In the genomic region with DNA sequence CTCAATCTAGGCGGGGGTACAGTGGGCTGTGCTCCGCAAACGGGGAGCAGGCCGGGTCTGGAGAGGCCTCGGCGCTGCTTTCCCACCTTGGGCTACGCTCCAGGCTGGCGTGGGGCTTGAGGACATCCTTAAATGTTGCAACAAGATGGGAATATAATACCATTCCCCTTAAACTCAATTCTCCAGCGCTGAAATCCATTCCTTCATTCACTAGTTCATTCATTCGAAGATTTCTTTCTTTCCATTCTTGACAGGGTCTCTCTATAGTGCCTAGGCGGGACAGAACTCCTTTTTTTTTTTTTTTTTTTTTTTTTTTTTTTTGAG, we compare ENCODE assay signal across 1 cellular context.
TF ChIP-seq lines count a peak whose summit lies in the region.

No MANE protein-coding gene starts in this region.

TF ChIP-seq in WTC11, 78 proteins besides CTCF, POLR2A, EP300 and RAD21 (continued from another document):
- TF ChIP-seq, protein P1, sequence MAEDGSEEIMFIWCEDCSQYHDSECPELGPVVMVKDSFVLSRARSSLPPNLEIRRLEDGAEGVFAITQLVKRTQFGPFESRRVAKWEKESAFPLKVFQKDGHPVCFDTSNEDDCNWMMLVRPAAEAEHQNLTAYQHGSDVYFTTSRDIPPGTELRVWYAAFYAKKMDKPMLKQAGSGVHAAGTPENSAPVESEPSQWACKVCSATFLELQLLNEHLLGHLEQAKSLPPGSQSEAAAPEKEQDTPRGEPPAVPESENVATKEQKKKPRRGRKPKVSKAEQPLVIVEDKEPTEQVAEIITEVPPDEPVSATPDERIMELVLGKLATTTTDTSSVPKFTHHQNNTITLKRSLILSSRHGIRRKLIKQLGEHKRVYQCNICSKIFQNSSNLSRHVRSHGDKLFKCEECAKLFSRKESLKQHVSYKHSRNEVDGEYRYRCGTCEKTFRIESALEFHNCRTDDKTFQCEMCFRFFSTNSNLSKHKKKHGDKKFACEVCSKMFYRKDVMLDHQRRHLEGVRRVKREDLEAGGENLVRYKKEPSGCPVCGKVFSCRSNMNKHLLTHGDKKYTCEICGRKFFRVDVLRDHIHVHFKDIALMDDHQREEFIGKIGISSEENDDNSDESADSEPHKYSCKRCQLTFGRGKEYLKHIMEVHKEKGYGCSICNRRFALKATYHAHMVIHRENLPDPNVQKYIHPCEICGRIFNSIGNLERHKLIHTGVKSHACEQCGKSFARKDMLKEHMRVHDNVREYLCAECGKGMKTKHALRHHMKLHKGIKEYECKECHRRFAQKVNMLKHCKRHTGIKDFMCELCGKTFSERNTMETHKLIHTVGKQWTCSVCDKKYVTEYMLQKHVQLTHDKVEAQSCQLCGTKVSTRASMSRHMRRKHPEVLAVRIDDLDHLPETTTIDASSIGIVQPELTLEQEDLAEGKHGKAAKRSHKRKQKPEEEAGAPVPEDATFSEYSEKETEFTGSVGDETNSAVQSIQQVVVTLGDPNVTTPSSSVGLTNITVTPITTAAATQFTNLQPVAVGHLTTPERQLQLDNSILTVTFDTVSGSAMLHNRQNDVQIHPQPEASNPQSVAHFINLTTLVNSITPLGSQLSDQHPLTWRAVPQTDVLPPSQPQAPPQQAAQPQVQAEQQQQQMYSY (CRISPR knock-in tag; IDR thresholded peaks at IDR 0.05), result no peak
- no peak for TF ChIP-seq ZNF423 (CRISPR knock-in tag; IDR thresholded peaks at IDR 0.05)
- no peak for TF ChIP-seq CREM (CRISPR knock-in tag; IDR thresholded peaks at IDR 0.05)
- TF ChIP-seq SOX15 (CRISPR knock-in tag; IDR thresholded peaks at IDR 0.05), result no peak
- TF ChIP-seq FOXK1 (CRISPR knock-in tag; IDR thresholded peaks at IDR 0.05), result no peak
- no peak for TF ChIP-seq ZNF219 (CRISPR knock-in tag; IDR thresholded peaks at IDR 0.05; ENCODE audit: borderline replicate concordance)
- no peak for TF ChIP-seq MYBL2 (CRISPR knock-in tag; IDR thresholded peaks at IDR 0.05)
- TF ChIP-seq ZBTB21 (CRISPR knock-in tag; IDR thresholded peaks at IDR 0.05; ENCODE audit: borderline replicate concordance), result no peak
- TF ChIP-seq ESRRA (CRISPR knock-in tag; IDR thresholded peaks at IDR 0.05; ENCODE audit: borderline replicate concordance), result no peak
- TF ChIP-seq, protein P2, sequence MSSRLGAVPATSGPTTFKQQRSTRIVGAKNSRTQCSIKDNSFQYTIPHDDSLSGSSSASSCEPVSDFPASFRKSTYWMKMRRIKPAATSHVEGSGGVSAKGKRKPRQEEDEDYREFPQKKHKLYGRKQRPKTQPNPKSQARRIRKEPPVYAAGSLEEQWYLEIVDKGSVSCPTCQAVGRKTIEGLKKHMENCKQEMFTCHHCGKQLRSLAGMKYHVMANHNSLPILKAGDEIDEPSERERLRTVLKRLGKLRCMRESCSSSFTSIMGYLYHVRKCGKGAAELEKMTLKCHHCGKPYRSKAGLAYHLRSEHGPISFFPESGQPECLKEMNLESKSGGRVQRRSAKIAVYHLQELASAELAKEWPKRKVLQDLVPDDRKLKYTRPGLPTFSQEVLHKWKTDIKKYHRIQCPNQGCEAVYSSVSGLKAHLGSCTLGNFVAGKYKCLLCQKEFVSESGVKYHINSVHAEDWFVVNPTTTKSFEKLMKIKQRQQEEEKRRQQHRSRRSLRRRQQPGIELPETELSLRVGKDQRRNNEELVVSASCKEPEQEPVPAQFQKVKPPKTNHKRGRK (CRISPR knock-in tag; IDR thresholded peaks at IDR 0.05; ENCODE audit: borderline replicate concordance), result no peak
- TF ChIP-seq SMAD3 (CRISPR knock-in tag; IDR thresholded peaks at IDR 0.05; ENCODE audit: borderline replicate concordance), result no peak
